9 cellular contexts compared by ENCODE assay signal in genomic region chr12:3073438-3074255, GRCh38. TPM values are rescaled to one million over a fixed set of nuclear protein-coding genes. Genes with fewer than 3 reads are reported as not detected.
DNase-seq lines count a peak whose midpoint lies in the region; ATAC-seq and TF ChIP-seq lines count a peak whose summit lies in the region.
"Had no signal": no experiment of that assay in that cellular context is flagged by ENCODE, and none has a peak within 500 bp of the region (broad histone marks: within the 10 kb centered on the region; RNA-seq: fewer than 3 reads in every experiment).

No MANE protein-coding gene starts in this region.

- CTCF ChIA-PET in HEK293T (lab: Yijun Ruan, JAX) = interaction anchor here (0.6 to 2.3 kb wide), 26 partner anchors 8 to 1012 kb away, joined by 3 to 15 read pairs (median 4); no protein-coding TSS in a partner anchor

- DNase-seq in COR-L47 (lab: John Stamatoyannopoulos, UW) (peak; percentile 40), HEK293T (ENCODE audit: extremely low spot score) (peak; percentile 88), NCI-H446 (lab: John Stamatoyannopoulos, UW) (peak; percentile 83 to 90), cerebellar cortex (ENCODE audit: low spot score) (peak; percentile 91), left colon (peak; percentile 59 to 88)
- DNase-seq in activated CD4-positive, alpha-beta T cell treated with anti-CD3 and anti-CD28 coated beads for 24 hours (ENCODE audit: low read depth in 2 of 2) = peak; percentile 77 to 80
- DNase-seq in stimulated activated CD4-positive, alpha-beta T cell treated with anti-CD3 and anti-CD28 coated beads, Interleukin-2, amount 100 ng/mL, for 48 hours = peak; percentile 86 to 89

- intact Hi-C loops in left colon (cut with DNase I, micrococcal nuclease) = loop anchor here (10.0 kb wide), 1 partner anchor 201 kb away; no protein-coding TSS in a partner anchor

- ATAC-seq in left colon = peak; percentile 50
- no peak for ATAC-seq in GM21825 (IDR thresholded peaks at IDR 0.05; ENCODE audit: unreplicated experiment)

- POLR2A ChIA-PET in HEK293T (lab: Yijun Ruan, JAX) = interaction anchor here (0.8 kb wide), 1 partner anchor 183 kb away, joined by 3 read pairs; no protein-coding TSS in a partner anchor

TF ChIP-seq in HEK293T, 16 proteins besides CTCF, POLR2A, EP300 and RAD21:
- no peak for TF ChIP-seq LEF1 (IDR thresholded peaks at IDR 0.05; ENCODE audit: borderline replicate concordance)
- TF ChIP-seq NFRKB (IDR thresholded peaks at IDR 0.05) = no peak
TF ChIP-seq in HEK293T: peak in this region for 0.

RNA-seq across cellular contexts. Expression of gene TSPAN9, which starts 3.5 kb away (rescaled TPM):
- 1 to 10 TPM; 7.1 to 9.6 TPM for total RNA-seq in left colon
- total RNA-seq: T-helper 2 cell treated with Interferon-gamma antibody and Interleukin-4, amounts not matched to agents 100 ng/mL and 5 ng/mL, for 36 hours had no signal

Comparison
In these comparisons a context has a peak if more than half of its experiments do, and no peak if none do; other contexts are left out.
1. DNase-seq: peak in every context shown above with its lines; median percentile 91 in cerebellar cortex; 88 in HEK293T; 88 in stimulated activated CD4-positive, alpha-beta T cell treated with anti-CD3 and anti-CD28 coated beads, Interleukin-2, amount 100 ng/mL, for 48 hours; 86 in NCI-H446; 78 in activated CD4-positive, alpha-beta T cell treated with anti-CD3 and anti-CD28 coated beads for 24 hours; 74 in left colon; 40 in COR-L47.